Comparison of ENCODE assay signal across 1 cellular context in the genomic region with DNA sequence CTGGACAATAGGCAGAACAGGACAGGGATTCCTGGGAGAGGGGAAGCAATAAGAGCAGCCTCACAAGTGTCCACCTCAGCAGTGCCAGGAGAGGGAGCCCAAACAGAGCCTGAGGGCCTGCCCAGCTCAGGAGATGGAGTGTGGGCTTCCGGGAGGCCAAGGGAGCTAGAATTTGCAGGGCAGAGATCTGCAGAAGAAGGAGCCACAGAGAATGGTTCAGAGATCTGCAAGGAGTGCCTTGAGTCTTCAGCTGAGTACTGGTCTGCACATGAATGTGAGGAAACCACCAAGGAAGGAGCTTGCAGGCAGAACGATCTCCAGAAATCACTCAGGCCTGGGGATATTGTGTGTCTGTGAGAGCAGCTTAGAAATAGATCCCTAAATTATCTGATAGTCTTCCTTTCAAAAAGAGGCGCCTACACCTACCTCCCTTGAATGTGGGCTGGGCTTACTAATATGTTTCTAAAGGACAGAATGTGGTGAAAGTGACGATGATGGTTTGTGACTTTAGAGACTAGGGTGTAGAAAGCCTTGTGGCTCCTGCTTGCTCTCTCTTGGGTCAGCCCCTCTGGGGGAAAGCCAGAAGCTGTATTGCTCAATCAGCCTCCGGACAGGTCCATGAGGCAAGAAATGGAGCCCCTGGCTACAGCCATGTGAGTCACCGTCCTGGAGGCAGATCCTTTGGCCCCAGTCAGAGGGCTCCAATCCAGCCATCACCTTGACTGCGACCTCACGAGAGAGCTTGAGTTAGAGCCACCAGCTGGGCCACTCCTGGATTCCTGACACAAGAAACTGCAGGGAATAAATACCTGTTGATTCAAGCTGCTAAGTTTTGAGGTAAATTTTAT.
TF ChIP-seq lines count a peak whose summit lies in the region.

No MANE protein-coding gene starts in this region.

TF ChIP-seq in GM23338, 12 proteins besides CTCF, POLR2A, EP300 and RAD21 (continued from another document):
- TF ChIP-seq, protein P1, sequence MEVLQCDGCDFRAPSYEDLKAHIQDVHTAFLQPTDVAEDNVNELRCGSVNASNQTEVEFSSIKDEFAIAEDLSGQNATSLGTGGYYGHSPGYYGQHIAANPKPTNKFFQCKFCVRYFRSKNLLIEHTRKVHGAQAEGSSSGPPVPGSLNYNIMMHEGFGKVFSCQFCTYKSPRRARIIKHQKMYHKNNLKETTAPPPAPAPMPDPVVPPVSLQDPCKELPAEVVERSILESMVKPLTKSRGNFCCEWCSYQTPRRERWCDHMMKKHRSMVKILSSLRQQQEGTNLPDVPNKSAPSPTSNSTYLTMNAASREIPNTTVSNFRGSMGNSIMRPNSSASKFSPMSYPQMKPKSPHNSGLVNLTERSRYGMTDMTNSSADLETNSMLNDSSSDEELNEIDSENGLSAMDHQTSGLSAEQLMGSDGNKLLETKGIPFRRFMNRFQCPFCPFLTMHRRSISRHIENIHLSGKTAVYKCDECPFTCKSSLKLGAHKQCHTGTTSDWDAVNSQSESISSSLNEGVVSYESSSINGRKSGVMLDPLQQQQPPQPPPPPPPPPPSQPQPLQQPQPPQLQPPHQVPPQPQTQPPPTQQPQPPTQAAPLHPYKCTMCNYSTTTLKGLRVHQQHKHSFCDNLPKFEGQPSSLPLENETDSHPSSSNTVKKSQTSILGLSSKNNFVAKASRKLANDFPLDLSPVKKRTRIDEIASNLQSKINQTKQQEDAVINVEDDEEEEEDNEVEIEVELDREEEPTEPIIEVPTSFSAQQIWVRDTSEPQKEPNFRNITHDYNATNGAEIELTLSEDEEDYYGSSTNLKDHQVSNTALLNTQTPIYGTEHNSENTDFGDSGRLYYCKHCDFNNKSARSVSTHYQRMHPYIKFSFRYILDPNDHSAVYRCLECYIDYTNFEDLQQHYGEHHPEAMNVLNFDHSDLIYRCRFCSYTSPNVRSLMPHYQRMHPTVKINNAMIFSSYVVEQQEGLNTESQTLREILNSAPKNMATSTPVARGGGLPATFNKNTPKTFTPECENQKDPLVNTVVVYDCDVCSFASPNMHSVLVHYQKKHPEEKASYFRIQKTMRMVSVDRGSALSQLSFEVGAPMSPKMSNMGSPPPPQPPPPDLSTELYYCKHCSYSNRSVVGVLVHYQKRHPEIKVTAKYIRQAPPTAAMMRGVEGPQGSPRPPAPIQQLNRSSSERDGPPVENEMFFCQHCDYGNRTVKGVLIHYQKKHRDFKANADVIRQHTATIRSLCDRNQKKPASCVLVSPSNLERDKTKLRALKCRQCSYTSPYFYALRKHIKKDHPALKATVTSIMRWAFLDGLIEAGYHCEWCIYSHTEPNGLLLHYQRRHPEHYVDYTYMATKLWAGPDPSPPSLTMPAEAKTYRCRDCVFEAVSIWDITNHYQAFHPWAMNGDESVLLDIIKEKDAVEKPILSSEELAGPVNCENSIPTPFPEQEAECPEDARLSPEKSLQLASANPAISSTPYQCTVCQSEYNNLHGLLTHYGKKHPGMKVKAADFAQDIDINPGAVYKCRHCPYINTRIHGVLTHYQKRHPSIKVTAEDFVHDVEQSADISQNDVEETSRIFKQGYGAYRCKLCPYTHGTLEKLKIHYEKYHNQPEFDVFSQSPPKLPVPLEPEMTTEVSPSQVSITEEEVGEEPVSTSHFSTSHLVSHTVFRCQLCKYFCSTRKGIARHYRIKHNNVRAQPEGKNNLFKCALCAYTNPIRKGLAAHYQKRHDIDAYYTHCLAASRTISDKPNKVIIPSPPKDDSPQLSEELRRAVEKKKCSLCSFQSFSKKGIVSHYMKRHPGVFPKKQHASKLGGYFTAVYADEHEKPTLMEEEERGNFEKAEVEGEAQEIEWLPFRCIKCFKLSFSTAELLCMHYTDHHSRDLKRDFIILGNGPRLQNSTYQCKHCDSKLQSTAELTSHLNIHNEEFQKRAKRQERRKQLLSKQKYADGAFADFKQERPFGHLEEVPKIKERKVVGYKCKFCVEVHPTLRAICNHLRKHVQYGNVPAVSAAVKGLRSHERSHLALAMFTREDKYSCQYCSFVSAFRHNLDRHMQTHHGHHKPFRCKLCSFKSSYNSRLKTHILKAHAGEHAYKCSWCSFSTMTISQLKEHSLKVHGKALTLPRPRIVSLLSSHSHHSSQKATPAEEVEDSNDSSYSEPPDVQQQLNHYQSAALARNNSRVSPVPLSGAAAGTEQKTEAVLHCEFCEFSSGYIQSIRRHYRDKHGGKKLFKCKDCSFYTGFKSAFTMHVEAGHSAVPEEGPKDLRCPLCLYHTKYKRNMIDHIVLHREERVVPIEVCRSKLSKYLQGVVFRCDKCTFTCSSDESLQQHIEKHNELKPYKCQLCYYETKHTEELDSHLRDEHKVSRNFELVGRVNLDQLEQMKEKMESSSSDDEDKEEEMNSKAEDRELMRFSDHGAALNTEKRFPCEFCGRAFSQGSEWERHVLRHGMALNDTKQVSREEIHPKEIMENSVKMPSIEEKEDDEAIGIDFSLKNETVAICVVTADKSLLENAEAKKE (CRISPR knock-in tag; IDR thresholded peaks at IDR 0.05): no peak
- TF ChIP-seq CREB1 (CRISPR knock-in tag; IDR thresholded peaks at IDR 0.05; ENCODE audit: low read depth) (no peak), EZH2phosphoT487 (IDR thresholded peaks at IDR 0.05; ENCODE audit: unreplicated experiment) (no peak)
- TF ChIP-seq, protein P2, sequence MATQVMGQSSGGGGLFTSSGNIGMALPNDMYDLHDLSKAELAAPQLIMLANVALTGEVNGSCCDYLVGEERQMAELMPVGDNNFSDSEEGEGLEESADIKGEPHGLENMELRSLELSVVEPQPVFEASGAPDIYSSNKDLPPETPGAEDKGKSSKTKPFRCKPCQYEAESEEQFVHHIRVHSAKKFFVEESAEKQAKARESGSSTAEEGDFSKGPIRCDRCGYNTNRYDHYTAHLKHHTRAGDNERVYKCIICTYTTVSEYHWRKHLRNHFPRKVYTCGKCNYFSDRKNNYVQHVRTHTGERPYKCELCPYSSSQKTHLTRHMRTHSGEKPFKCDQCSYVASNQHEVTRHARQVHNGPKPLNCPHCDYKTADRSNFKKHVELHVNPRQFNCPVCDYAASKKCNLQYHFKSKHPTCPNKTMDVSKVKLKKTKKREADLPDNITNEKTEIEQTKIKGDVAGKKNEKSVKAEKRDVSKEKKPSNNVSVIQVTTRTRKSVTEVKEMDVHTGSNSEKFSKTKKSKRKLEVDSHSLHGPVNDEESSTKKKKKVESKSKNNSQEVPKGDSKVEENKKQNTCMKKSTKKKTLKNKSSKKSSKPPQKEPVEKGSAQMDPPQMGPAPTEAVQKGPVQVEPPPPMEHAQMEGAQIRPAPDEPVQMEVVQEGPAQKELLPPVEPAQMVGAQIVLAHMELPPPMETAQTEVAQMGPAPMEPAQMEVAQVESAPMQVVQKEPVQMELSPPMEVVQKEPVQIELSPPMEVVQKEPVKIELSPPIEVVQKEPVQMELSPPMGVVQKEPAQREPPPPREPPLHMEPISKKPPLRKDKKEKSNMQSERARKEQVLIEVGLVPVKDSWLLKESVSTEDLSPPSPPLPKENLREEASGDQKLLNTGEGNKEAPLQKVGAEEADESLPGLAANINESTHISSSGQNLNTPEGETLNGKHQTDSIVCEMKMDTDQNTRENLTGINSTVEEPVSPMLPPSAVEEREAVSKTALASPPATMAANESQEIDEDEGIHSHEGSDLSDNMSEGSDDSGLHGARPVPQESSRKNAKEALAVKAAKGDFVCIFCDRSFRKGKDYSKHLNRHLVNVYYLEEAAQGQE (IDR thresholded peaks at IDR 0.05; ENCODE audit: unreplicated experiment): no peak
TF ChIP-seq in GM23338: peak in this region for 0.
